Comparison of ENCODE assay signal across 2 cellular contexts in the genomic region with DNA sequence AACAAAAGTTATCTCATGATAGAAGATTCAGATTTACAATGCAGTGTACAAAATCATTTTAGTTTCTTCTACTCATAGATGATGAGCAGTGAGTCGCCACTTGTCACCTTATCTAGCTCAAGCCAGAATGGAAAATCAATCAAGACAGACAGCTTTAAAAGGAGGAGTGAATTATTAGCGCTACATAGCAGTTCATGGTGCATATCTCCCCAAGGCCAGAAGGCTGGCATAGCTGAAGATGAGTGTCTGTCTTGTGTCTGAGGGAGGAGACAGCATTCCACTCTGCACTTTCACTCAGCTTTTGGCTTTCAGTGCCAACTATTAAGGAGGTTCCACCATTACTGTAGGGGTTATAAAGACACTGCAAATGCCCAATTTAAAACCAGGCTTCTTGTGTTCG.
TF ChIP-seq lines count a peak whose summit lies in the region.

No MANE protein-coding gene starts in this region.

TF ChIP-seq in SK-N-SH treated with all-trans-retinoic acid at 6 μM for 48 hours, 23 proteins besides CTCF, POLR2A, EP300 and RAD21 (continued from another document):
- TF ChIP-seq, protein P1, sequence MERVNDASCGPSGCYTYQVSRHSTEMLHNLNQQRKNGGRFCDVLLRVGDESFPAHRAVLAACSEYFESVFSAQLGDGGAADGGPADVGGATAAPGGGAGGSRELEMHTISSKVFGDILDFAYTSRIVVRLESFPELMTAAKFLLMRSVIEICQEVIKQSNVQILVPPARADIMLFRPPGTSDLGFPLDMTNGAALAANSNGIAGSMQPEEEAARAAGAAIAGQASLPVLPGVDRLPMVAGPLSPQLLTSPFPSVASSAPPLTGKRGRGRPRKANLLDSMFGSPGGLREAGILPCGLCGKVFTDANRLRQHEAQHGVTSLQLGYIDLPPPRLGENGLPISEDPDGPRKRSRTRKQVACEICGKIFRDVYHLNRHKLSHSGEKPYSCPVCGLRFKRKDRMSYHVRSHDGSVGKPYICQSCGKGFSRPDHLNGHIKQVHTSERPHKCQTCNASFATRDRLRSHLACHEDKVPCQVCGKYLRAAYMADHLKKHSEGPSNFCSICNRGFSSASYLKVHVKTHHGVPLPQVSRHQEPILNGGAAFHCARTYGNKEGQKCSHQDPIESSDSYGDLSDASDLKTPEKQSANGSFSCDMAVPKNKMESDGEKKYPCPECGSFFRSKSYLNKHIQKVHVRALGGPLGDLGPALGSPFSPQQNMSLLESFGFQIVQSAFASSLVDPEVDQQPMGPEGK (CRISPR knock-in tag; IDR thresholded peaks at IDR 0.05; ENCODE audit: borderline replicate concordance), result no peak
- no peak for TF ChIP-seq PPARA (CRISPR knock-in tag; IDR thresholded peaks at IDR 0.05; ENCODE audit: borderline replicate concordance)
TF ChIP-seq in SK-N-SH treated with all-trans-retinoic acid at 6 μM for 48 hours: peak in this region for 1.

TF ChIP-seq in SK-N-SH, 30 proteins besides CTCF, POLR2A, EP300 and RAD21 (continued from another document):
- TF ChIP-seq, protein P2, sequence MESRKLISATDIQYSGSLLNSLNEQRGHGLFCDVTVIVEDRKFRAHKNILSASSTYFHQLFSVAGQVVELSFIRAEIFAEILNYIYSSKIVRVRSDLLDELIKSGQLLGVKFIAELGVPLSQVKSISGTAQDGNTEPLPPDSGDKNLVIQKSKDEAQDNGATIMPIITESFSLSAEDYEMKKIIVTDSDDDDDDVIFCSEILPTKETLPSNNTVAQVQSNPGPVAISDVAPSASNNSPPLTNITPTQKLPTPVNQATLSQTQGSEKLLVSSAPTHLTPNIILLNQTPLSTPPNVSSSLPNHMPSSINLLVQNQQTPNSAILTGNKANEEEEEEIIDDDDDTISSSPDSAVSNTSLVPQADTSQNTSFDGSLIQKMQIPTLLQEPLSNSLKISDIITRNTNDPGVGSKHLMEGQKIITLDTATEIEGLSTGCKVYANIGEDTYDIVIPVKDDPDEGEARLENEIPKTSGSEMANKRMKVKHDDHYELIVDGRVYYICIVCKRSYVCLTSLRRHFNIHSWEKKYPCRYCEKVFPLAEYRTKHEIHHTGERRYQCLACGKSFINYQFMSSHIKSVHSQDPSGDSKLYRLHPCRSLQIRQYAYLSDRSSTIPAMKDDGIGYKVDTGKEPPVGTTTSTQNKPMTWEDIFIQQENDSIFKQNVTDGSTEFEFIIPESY (IDR thresholded peaks at IDR 0.05; ENCODE audit: borderline replicate concordance, low read depth), result no peak
- TF ChIP-seq RCOR1 (IDR thresholded peaks at IDR 0.05; ENCODE audit: low read length) (no peak), EZH2phosphoT487 (IDR thresholded peaks at IDR 0.05; ENCODE audit: borderline replicate concordance, low read depth) (no peak), GABPA (IDR thresholded peaks at IDR 0.05; ENCODE audit: low read depth) (no peak), FOXJ3 (CRISPR knock-in tag; IDR thresholded peaks at IDR 0.05) (no peak), MXI1 (IDR thresholded peaks at IDR 0.05; ENCODE audit: low read depth, low read length) (no peak), NRF1 (IDR thresholded peaks at IDR 0.05; ENCODE audit: low read depth, low read length) (no peak), FOSL2 (IDR thresholded peaks at IDR 0.05; ENCODE audit: borderline replicate concordance, low read depth) (no peak), MEF2A (IDR thresholded peaks at IDR 0.05; ENCODE audit: borderline replicate concordance, low read depth) (no peak), JUND (IDR thresholded peaks at IDR 0.05) (no peak)
- TF ChIP-seq, protein P3, sequence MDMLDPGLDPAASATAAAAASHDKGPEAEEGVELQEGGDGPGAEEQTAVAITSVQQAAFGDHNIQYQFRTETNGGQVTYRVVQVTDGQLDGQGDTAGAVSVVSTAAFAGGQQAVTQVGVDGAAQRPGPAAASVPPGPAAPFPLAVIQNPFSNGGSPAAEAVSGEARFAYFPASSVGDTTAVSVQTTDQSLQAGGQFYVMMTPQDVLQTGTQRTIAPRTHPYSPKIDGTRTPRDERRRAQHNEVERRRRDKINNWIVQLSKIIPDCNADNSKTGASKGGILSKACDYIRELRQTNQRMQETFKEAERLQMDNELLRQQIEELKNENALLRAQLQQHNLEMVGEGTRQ (IDR thresholded peaks at IDR 0.05; ENCODE audit: borderline replicate concordance, low read depth, low read length), result no peak
TF ChIP-seq in SK-N-SH: peak in this region for 0.
